Comparison of ENCODE assay signal across 33 cellular contexts in the genomic region with DNA sequence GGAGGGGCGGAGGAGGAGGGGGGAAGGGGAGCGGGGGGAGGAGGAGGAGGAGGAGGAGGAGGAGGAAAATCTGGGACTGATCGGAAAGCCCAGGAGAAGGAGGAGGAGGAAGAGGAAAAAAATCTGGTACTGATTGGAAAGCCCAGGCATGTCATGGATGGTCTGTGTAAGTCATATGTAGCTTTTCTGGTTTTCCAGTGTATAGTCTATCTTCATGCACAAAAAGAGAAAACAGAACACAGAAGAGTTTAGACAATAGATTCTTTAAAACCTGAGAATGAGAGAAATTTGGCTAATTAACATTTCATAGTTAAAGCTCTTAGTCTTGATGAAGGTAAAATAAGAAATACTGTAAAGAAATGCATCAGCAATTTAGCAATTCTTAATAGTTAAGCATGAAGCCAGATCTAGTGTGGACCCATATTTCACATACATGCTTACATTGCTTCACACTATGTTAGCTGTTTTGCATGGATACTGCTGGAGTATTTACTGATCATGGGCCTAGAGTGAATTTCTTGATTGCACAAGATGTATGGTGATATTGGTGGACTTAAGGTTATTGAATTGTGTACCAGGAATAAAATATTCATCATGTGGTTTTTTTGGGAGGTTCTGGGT.
"Had no signal": no experiment of that assay in that cellular context is flagged by ENCODE, and none has a peak within 500 bp of the region (broad histone marks: within the 10 kb centered on the region; RNA-seq: fewer than 3 reads in every experiment).

No MANE protein-coding gene starts in this region.

- H3K27ac ChIP-seq: adrenal gland, body of pancreas, cardiac muscle cell, coronary artery, dorsolateral prefrontal cortex, gastroesophageal sphincter, hepatocyte, neural progenitor cell, parathyroid adenoma, psoas muscle, tibial artery, upper lobe of right lung, VCaP had no signal

- H3K4me3 ChIP-seq: adrenal gland, body of pancreas, cardiac muscle cell, coronary artery, dorsolateral prefrontal cortex, gastroesophageal sphincter, hepatocyte, neural progenitor cell, psoas muscle, smooth muscle cell, tibial artery, upper lobe of right lung had no signal

- H3K4me2 ChIP-seq: hepatocyte, neural progenitor cell, smooth muscle cell had no signal

- H2AFZ ChIP-seq: hepatocyte, neural progenitor cell, parathyroid adenoma had no signal

- H3K27me3 Mint-ChIP-seq: activated naive CD8-positive, alpha-beta T cell treated with anti-CD3 and anti-CD28 coated beads for 36 hours; stimulated activated memory B cell treated with anti-CD40 and anti-IgM and Interleukin-4, amounts not matched to agents 10 μg/mL and 1 μg/mL and 100 μg/mL, for 72 hours; stimulated activated naive CD8-positive, alpha-beta T cell treated with anti-CD3 and anti-CD28 coated beads, Interleukin-15, amount 100 ng/mL, for 72 hours had no signal

- H3K9me3 ChIP-seq: gastroesophageal sphincter, psoas muscle had no signal

- H3K27ac Mint-ChIP-seq: activated naive CD8-positive, alpha-beta T cell treated with anti-CD3 and anti-CD28 coated beads for 36 hours; natural killer cell; neural progenitor cell; stimulated activated memory B cell treated with anti-CD40 and anti-IgM and Interleukin-4, amounts not matched to agents 10 μg/mL and 1 μg/mL and 100 μg/mL, for 72 hours; stimulated activated naive CD8-positive, alpha-beta T cell treated with anti-CD3 and anti-CD28 coated beads, Interleukin-15, amount 100 ng/mL, for 72 hours had no signal

- H3K4me1 Mint-ChIP-seq: activated naive CD8-positive, alpha-beta T cell treated with anti-CD3 and anti-CD28 coated beads for 36 hours; neural progenitor cell; stimulated activated naive CD8-positive, alpha-beta T cell treated with anti-CD3 and anti-CD28 coated beads, Interleukin-15, amount 100 ng/mL, for 72 hours had no signal

- H3K27me3 ChIP-seq: adrenal gland, body of pancreas, cardiac muscle cell, dorsolateral prefrontal cortex, gastroesophageal sphincter, hepatocyte, neural progenitor cell, tibial artery, upper lobe of right lung had no signal

- H3K4me3 Mint-ChIP-seq: activated naive CD8-positive, alpha-beta T cell treated with anti-CD3 and anti-CD28 coated beads for 36 hours; natural killer cell; neural progenitor cell; stimulated activated memory B cell treated with anti-CD40 and anti-IgM and Interleukin-4, amounts not matched to agents 10 μg/mL and 1 μg/mL and 100 μg/mL, for 72 hours; stimulated activated naive CD8-positive, alpha-beta T cell treated with anti-CD3 and anti-CD28 coated beads, Interleukin-15, amount 100 ng/mL, for 72 hours had no signal

- H3K4me1 ChIP-seq: body of pancreas, gastroesophageal sphincter, neural progenitor cell, parathyroid adenoma, psoas muscle, tibial artery, upper lobe of right lung had no signal

- H3K79me2 ChIP-seq: hepatocyte, parathyroid adenoma had no signal

- DNase-seq: activated CD4-positive, alpha-beta T cell treated with anti-CD3 and anti-CD28 coated beads for 48 hours; activated CD4-positive, alpha-beta T cell treated with anti-CD3 and anti-CD28 coated beads, Interleukin-2, amount 50 U/mL, for 48 hours; activated CD8-positive, alpha-beta memory T cell treated with anti-CD3 and anti-CD28 coated beads for 24 hours; activated effector memory CD4-positive, alpha-beta T cell treated with Interleukin-2 at 50 U/mL for 16 hours; activated naive CD4-positive, alpha-beta T cell treated with Interleukin-2 at 50 U/mL for 16 hours; activated naive CD8-positive, alpha-beta T cell treated with anti-CD3 and anti-CD28 coated beads for 36 hours; adrenal gland; aorta; body of pancreas; dorsolateral prefrontal cortex; effector memory CD4-positive, alpha-beta T cell; mesenchymal stem cell; natural killer cell; occipital lobe; psoas muscle; stimulated activated CD4-positive, alpha-beta T cell treated with anti-CD3 and anti-CD28 coated beads, Interleukin-1b, Interleukin-23, amount 100 ng/mL, for 48 hours; stimulated activated CD4-positive, alpha-beta T cell treated with anti-CD3 and anti-CD28 coated beads, Interleukin-4, amount 100 ng/mL, for 4 hours; stimulated activated CD8-positive, alpha-beta memory T cell treated with anti-CD3 and anti-CD28 coated beads, Interleukin-4, amount 100 ng/mL, for 48 hours; stimulated activated naive CD8-positive, alpha-beta T cell treated with anti-CD3 and anti-CD28 coated beads, Interleukin-15, amount 100 ng/mL, for 72 hours; substantia nigra; T-helper 9 cell; tibial artery; upper lobe of right lung had no signal

- ATAC-seq: activated CD4-positive, CD25-positive, alpha-beta regulatory T cell treated with anti-CD3 and anti-CD28 coated beads, Interleukin-2, amount 50 U/mL, for 24 hours; body of pancreas; gastroesophageal sphincter; natural killer cell; psoas muscle; stimulated activated memory B cell treated with anti-CD40 and anti-IgM and Interleukin-4, amounts not matched to agents 10 μg/mL and 1 μg/mL and 100 μg/mL, for 72 hours; stimulated activated naive CD8-positive, alpha-beta T cell treated with anti-CD3 and anti-CD28 coated beads, Interleukin-15, amount 100 ng/mL, for 72 hours; upper lobe of right lung had no signal
